28 cellular contexts compared by ENCODE assay signal in the genomic region with DNA sequence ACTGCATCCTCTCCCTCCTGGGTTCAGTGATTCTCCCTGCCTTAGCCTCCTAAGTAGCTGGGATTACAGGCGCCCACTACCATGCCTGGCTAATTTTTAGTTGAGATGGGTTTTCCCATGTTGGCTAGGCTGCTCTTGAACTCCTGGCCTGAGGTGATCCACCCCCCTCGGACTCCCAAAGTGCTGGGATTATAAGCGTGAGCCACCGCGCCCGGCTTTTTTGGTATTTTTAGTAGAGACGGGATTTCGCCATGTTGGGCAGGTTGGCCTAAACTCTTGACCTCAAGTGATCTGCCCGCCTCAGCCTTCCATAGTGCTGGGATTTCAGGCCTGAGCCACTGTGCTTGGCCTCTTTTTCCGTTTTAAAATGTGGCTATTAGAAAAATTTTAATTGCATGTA.
"Had no signal": no experiment of that assay in that cellular context is flagged by ENCODE, and none has a peak within 500 bp of the region (broad histone marks: within the 10 kb centered on the region; RNA-seq: fewer than 3 reads in every experiment).

No MANE protein-coding gene starts in this region.

- H3K27ac ChIP-seq: stomach, suprapubic skin, testis, thoracic aorta, thyroid gland, tibial artery, tibial nerve, transverse colon, upper lobe of left lung, upper lobe of right lung, uterus, vagina had no signal

- H3K4me1 Mint-ChIP-seq: stimulated activated effector memory CD8-positive, alpha-beta T cell treated with anti-CD3 and anti-CD28 coated beads, Interleukin-12 subunit alpha, Interleukin-12 subunit beta, amount 100 ng/mL, for 72 hours; stimulated activated memory B cell treated with anti-CD40 and anti-IgM and Interleukin-4, amounts not matched to agents 10 μg/mL and 1 μg/mL and 100 μg/mL, for 72 hours; stimulated activated naive B cell treated with anti-CD40 and anti-IgM and Interleukin-4, amounts not matched to agents 10 μg/mL and 1 μg/mL and 100 μg/mL, for 72 hours; stimulated activated naive CD8-positive, alpha-beta T cell treated with anti-CD3 and anti-CD28 coated beads, Interleukin-15, amount 100 ng/mL, for 72 hours had no signal

- H3K4me3 Mint-ChIP-seq: stimulated activated effector memory CD8-positive, alpha-beta T cell treated with anti-CD3 and anti-CD28 coated beads, Interleukin-12 subunit alpha, Interleukin-12 subunit beta, amount 100 ng/mL, for 72 hours; stimulated activated memory B cell treated with anti-CD40 and anti-IgM and Interleukin-4, amounts not matched to agents 10 μg/mL and 1 μg/mL and 100 μg/mL, for 72 hours; stimulated activated naive B cell treated with anti-CD40 and anti-IgM and Interleukin-4, amounts not matched to agents 10 μg/mL and 1 μg/mL and 100 μg/mL, for 72 hours; stimulated activated naive CD8-positive, alpha-beta T cell treated with anti-CD3 and anti-CD28 coated beads, Interleukin-15, amount 100 ng/mL, for 72 hours; stimulated activated naive CD8-positive, alpha-beta T cell treated with anti-CD3 and anti-CD28 coated beads, Interleukin-15, Interleukin-2, amounts not matched to agents 100 ng/mL and 50 ng/mL, for 24 hours; type B pancreatic cell had no signal

- H3K4me3 ChIP-seq: stomach, suprapubic skin, testis, thoracic aorta, thyroid gland, tibial artery, tibial nerve, transverse colon, upper lobe of left lung, upper lobe of right lung, uterus, vagina had no signal

- H3K27me3 Mint-ChIP-seq: stimulated activated memory B cell treated with anti-CD40 and anti-IgM and Interleukin-4, amounts not matched to agents 10 μg/mL and 1 μg/mL and 100 μg/mL, for 72 hours; stimulated activated naive B cell treated with anti-CD40 and anti-IgM and Interleukin-4, amounts not matched to agents 10 μg/mL and 1 μg/mL and 100 μg/mL, for 72 hours; stimulated activated naive CD8-positive, alpha-beta T cell treated with anti-CD3 and anti-CD28 coated beads, Interleukin-15, amount 100 ng/mL, for 72 hours; stimulated activated naive CD8-positive, alpha-beta T cell treated with anti-CD3 and anti-CD28 coated beads, Interleukin-15, Interleukin-2, amounts not matched to agents 100 ng/mL and 50 ng/mL, for 24 hours; type B pancreatic cell had no signal

- H3K36me3 Mint-ChIP-seq: stimulated activated effector memory CD8-positive, alpha-beta T cell treated with anti-CD3 and anti-CD28 coated beads, Interleukin-12 subunit alpha, Interleukin-12 subunit beta, amount 100 ng/mL, for 72 hours; stimulated activated memory B cell treated with anti-CD40 and anti-IgM and Interleukin-4, amounts not matched to agents 10 μg/mL and 1 μg/mL and 100 μg/mL, for 72 hours; stimulated activated naive B cell treated with anti-CD40 and anti-IgM and Interleukin-4, amounts not matched to agents 10 μg/mL and 1 μg/mL and 100 μg/mL, for 72 hours; type B pancreatic cell had no signal

- H3K9me3 Mint-ChIP-seq: stimulated activated naive B cell treated with anti-CD40 and anti-IgM and Interleukin-4, amounts not matched to agents 10 μg/mL and 1 μg/mL and 100 μg/mL, for 72 hours; type B pancreatic cell had no signal

- DNase-seq: stimulated activated CD4-positive, alpha-beta T cell treated with anti-CD3 and anti-CD28 coated beads, Interleukin-2, amount 100 ng/mL, for 48 hours; stimulated activated CD4-positive, alpha-beta T cell treated with anti-CD3 and anti-CD28 coated beads, Interleukin-4, amount 100 ng/mL, for 1 hour; stimulated activated CD4-positive, alpha-beta T cell treated with anti-CD3 and anti-CD28 coated beads, Interleukin-4, amount 100 ng/mL, for 24 hours; stimulated activated CD4-positive, alpha-beta T cell treated with anti-CD3 and anti-CD28 coated beads, Interleukin-4, amount 100 ng/mL, for 4 hours; stimulated activated CD8-positive, alpha-beta memory T cell treated with anti-CD3 and anti-CD28 coated beads, Interleukin-4, amount 100 ng/mL, for 48 hours; stimulated activated naive B cell treated with anti-CD40 and anti-IgM and Interleukin-4, amounts not matched to agents 10 μg/mL and 1 μg/mL and 100 μg/mL, for 72 hours; stimulated activated naive CD4-positive, alpha-beta T cell; stimulated activated naive CD4-positive, alpha-beta T cell treated with Interleukin-2 at 50 U/mL for 16 hours; stimulated activated naive CD8-positive, alpha-beta T cell treated with anti-CD3 and anti-CD28 coated beads, Interleukin-15, amount 100 ng/mL, for 72 hours; stimulated activated naive CD8-positive, alpha-beta T cell treated with anti-CD3 and anti-CD28 coated beads, Interleukin-15, Interleukin-2, amounts not matched to agents 100 U/mL and 50 U/mL, for 24 hours; stomach; substantia nigra; testis; thyroid gland; tibial artery; transverse colon; trophoblast cell; upper lobe of left lung; upper lobe of right lung; uterus had no signal

- H3K27ac Mint-ChIP-seq: stimulated activated effector memory CD8-positive, alpha-beta T cell treated with anti-CD3 and anti-CD28 coated beads, Interleukin-12 subunit alpha, Interleukin-12 subunit beta, amount 100 ng/mL, for 72 hours; stimulated activated memory B cell treated with anti-CD40 and anti-IgM and Interleukin-4, amounts not matched to agents 10 μg/mL and 1 μg/mL and 100 μg/mL, for 72 hours; stimulated activated naive B cell treated with anti-CD40 and anti-IgM and Interleukin-4, amounts not matched to agents 10 μg/mL and 1 μg/mL and 100 μg/mL, for 72 hours; stimulated activated naive CD8-positive, alpha-beta T cell treated with anti-CD3 and anti-CD28 coated beads, Interleukin-15, amount 100 ng/mL, for 72 hours; stimulated activated naive CD8-positive, alpha-beta T cell treated with anti-CD3 and anti-CD28 coated beads, Interleukin-15, Interleukin-2, amounts not matched to agents 100 ng/mL and 50 ng/mL, for 24 hours; type B pancreatic cell had no signal
